8 cellular contexts compared by ENCODE assay signal in genomic region chr17:21126645-21127507, GRCh38. TPM values are rescaled to one million over a fixed set of nuclear protein-coding genes. Genes with fewer than 3 reads are reported as not detected.
DNase-seq lines count a peak whose midpoint lies in the region; ATAC-seq, FAIRE-seq and TF ChIP-seq lines count a peak whose summit lies in the region.

DHRS7B (plus strand) TSS chr17:21126964; CDS start chr17:21126972, 8 bp downstream.

- intact Hi-C loops in heart right ventricle (cut with DNase I) = loop anchor here (2.0 to 10.0 kb wide), 11 partner anchors 80 to 385 kb away; partner anchors contain the start of genes TMEM11 (in 6 of the 10) and MAP2K3 (in 3 of the 10)
- intact Hi-C loops in posterior vena cava (cut with DNase I) = loop anchor here (5.0 to 10.0 kb wide), 4 partner anchors 78 to 328 kb away; partner anchors contain the start of gene TMEM11 (in 1 of the 2)
- intact Hi-C loops in upper lobe of right lung (cut with DNase I) = loop anchor here (10.0 kb wide), 1 partner anchor 148 kb away; no protein-coding TSS in a partner anchor

- DNase-seq in GM12891 (ENCODE audit: insufficient read length, low spot score) (peak; percentile 84), NCI-H1436 treated with DMSO at 0.1 percent for 48 hours (lab: John Stamatoyannopoulos, UW) (peak; percentile 85), T-helper 1 cell (peak; percentile 93 to 98 (median 93)), amniotic epithelial cell (ENCODE audit: low read depth) (peak; percentile 77), heart right ventricle (peak; percentile 96 to 97), posterior vena cava (ENCODE audit: low spot score) (peak; percentile 99), upper lobe of right lung (peak; percentile 98)

- H3K36me3 ChIP-seq in heart right ventricle (no peaks in the 10 kb centered on the region), upper lobe of right lung (no peaks in the 10 kb centered on the region)

- H3K9me3 ChIP-seq in heart right ventricle (no peaks in the 10 kb centered on the region), upper lobe of right lung (no peaks in the 10 kb centered on the region)

- ATAC-seq in HG02840 (IDR thresholded peaks at IDR 0.05; ENCODE audit: low FRiP score, unreplicated experiment) (peak; percentile 91), heart right ventricle (peak; percentile 96 to 98 (median 98)), upper lobe of right lung (peak; percentile 96)

- H3K27me3 ChIP-seq in heart right ventricle (no peaks in the 10 kb centered on the region), upper lobe of right lung (no peaks in the 10 kb centered on the region)

- FAIRE-seq in GM12891 (lab: Jason Lieb, UNC) = peak; percentile 99

- H3K27ac ChIP-seq in heart right ventricle = peak within 1 kb of the TSS; percentile 82 to 96 (median 94)
- peak within 1 kb of the TSS; percentile 95 for H3K27ac ChIP-seq in upper lobe of right lung

- H3K4me3 ChIP-seq in heart right ventricle (peak within 1 kb of the TSS; percentile 61 to 96 (median 91)), upper lobe of right lung (peak within 1 kb of the TSS; percentile 91)

- TF ChIP-seq CTCF in heart right ventricle (IDR thresholded peaks at IDR 0.05) (peak in 1 of 9 donors; percentile 13), upper lobe of right lung (IDR thresholded peaks at IDR 0.05) (no peak)

- peak; percentile 81 for TF ChIP-seq POLR2A in GM12891 (IDR thresholded peaks at IDR 0.05; ENCODE audit: low read depth, low read length)

- H3K4me1 ChIP-seq in heart right ventricle (peaks cover 4 to 63% (median 39%) of the 10 kb centered on the region in 9 donors), upper lobe of right lung (peaks cover 24% of the 10 kb centered on the region)

- WGBS in heart right ventricle, 2 donors = 0 to 1% methylated on average over 66 of the region's 66 CpGs

TF ChIP-seq in GM12891, 5 proteins besides CTCF, POLR2A, EP300 and RAD21:
- TF ChIP-seq TAF1 (IDR thresholded peaks at IDR 0.05; ENCODE audit: low read depth, low read length) (0 out of 2 replicates have a peak, but pooled peaks have one; percentile 34), POLR2AphosphoS5 (IDR thresholded peaks at IDR 0.05; ENCODE audit: low read depth, low read length) (peak; percentile 67), POU2F2 (IDR thresholded peaks at IDR 0.05; ENCODE audit: low read depth, low read length) (0 out of 2 replicates have a peak, but pooled peaks have one; percentile 42), PAX5 (IDR thresholded peaks at IDR 0.05; ENCODE audit: insufficient read depth, low read length, severe bottlenecking) (no peak), SPI1 (IDR thresholded peaks at IDR 0.05; ENCODE audit: low read depth, low read length) (0 out of 2 replicates have a peak, but pooled peaks have one; percentile 9)

RNA-seq across cellular contexts. Expression of gene DHRS7B, which starts in this region (rescaled TPM):
- 11.0 TPM for polyA plus RNA-seq in GM12891 (2012; ENCODE audit: low read depth, missing spikeins)
- total RNA-seq in heart right ventricle (10 to 100 TPM; 17.1 to 48.0 (median 26.0) TPM), posterior vena cava (10 to 100 TPM; 13.6 to 19.0 TPM), upper lobe of right lung (24.7 TPM)
- polyA plus RNA-seq in heart right ventricle = 10 to 100 TPM; 48.6 TPM

Comparison
In these comparisons a context has a peak if more than half of its experiments do, and no peak if none do; other contexts are left out.
1. Peak in every context shown above with its lines: DNase-seq, ATAC-seq, H3K4me3 ChIP-seq and H3K27ac ChIP-seq.